In the genomic region with DNA sequence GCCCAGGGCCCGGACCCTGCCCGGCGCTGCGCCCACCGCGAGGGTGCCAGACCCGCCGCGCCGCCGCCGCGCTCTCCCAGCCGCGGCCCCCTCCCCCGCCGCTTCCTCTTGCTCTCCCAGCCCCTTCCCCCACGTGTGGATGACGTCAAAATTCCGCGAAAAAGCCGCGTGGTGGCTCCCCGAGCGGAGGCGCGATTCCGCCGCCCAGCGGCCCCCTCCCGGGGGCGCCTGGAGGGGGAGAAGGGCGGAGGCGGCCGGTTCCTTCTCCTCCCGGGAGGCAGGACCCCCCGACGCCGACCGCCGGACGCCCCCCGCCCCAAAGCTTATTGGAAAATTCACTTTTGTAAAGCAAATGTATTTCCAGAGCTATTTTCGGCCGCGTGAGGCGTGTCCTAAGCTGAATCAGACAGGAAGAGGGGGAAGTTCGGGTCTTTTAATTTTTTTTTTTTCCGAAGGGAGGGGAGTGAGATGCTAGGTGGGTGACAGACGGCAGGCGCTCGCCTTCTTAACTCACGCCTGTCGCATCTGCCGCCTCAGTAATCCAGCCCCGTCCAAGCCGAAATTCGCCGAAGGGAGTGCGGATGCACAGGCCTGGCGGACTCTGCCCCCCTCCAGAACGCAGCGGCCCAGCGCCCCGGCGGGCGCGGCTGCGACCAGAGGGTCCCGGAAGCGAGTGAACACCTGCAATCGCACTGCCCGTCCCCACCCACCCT, we compare ENCODE assay signal across 1 cellular context.
A peak's percentile ranks its signal among the peaks of the same experiment; 100 is the strongest.
TF ChIP-seq lines count a peak whose summit lies in the region.

No MANE protein-coding gene starts in this region.

TF ChIP-seq in HEK293, 187 proteins besides CTCF, POLR2A, EP300 and RAD21 (continued from another document and continues in another):
- TF ChIP-seq, protein P1, sequence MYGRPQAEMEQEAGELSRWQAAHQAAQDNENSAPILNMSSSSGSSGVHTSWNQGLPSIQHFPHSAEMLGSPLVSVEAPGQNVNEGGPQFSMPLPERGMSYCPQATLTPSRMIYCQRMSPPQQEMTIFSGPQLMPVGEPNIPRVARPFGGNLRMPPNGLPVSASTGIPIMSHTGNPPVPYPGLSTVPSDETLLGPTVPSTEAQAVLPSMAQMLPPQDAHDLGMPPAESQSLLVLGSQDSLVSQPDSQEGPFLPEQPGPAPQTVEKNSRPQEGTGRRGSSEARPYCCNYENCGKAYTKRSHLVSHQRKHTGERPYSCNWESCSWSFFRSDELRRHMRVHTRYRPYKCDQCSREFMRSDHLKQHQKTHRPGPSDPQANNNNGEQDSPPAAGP (tag by site-specific recombination; IDR thresholded peaks at IDR 0.05) = 0 out of 2 replicates have a peak, but pooled peaks have one; percentile 37
- TF ChIP-seq ZBTB11 (tag by site-specific recombination; conservative IDR thresholded peaks at IDR 0.05; ENCODE audit: low read depth) = peak; percentile 47
- TF ChIP-seq SCRT2 (tag by site-specific recombination; IDR thresholded peaks at IDR 0.05) = no peak
- peak; percentile 86 for TF ChIP-seq ZBTB21 (tag by site-specific recombination; IDR thresholded peaks at IDR 0.05)
- no peak for TF ChIP-seq HOXC10 (CRISPR knock-in tag; IDR thresholded peaks at IDR 0.05)
- no peak for TF ChIP-seq ZNF19 (tag by site-specific recombination; IDR thresholded peaks at IDR 0.05; ENCODE audit: low read depth)
- TF ChIP-seq SP7 (tag by site-specific recombination; IDR thresholded peaks at IDR 0.05) = peak; percentile 37
- TF ChIP-seq ZEB2 (tag by site-specific recombination; IDR thresholded peaks at IDR 0.05) = peak; percentile 35
- TF ChIP-seq KLF8 (tag by site-specific recombination; IDR thresholded peaks at IDR 0.05) = peak; percentile 34; the same call in 1 of the 2 replicates
- peak; percentile 70; the same call in 1 of the 2 replicates for TF ChIP-seq ZNF777 (tag by site-specific recombination; IDR thresholded peaks at IDR 0.05; ENCODE audit: borderline replicate concordance)
- no peak for TF ChIP-seq ZNF148 (tag by site-specific recombination; IDR thresholded peaks at IDR 0.05; ENCODE audit: borderline replicate concordance)
- TF ChIP-seq ZNF391 (tag by site-specific recombination; IDR thresholded peaks at IDR 0.05; ENCODE audit: borderline replicate concordance, low read depth) = 0 out of 2 replicates have a peak, but pooled peaks have one; percentile 11
- no peak for TF ChIP-seq ZNF366 (tag by site-specific recombination; conservative IDR thresholded peaks at IDR 0.05)
- peak; percentile 87 for TF ChIP-seq ZNF335 (tag by site-specific recombination; conservative IDR thresholded peaks at IDR 0.05)
- TF ChIP-seq ZNF23 (tag by site-specific recombination; IDR thresholded peaks at IDR 0.05; ENCODE audit: borderline replicate concordance) = no peak
- peak; percentile 87 for TF ChIP-seq GLIS1 (tag by site-specific recombination; IDR thresholded peaks at IDR 0.05)
- TF ChIP-seq EGR2 (tag by site-specific recombination; IDR thresholded peaks at IDR 0.05; ENCODE audit: low read depth) = peak; percentile 73
- no peak for TF ChIP-seq ZNF214 (tag by site-specific recombination; IDR thresholded peaks at IDR 0.05; ENCODE audit: borderline replicate concordance)
- TF ChIP-seq OVOL3 (tag by site-specific recombination; IDR thresholded peaks at IDR 0.05) = no peak
- no peak for TF ChIP-seq ZNF26 (tag by site-specific recombination; IDR thresholded peaks at IDR 0.05)
- peak; percentile 69; the same call in 1 of the 2 replicates for TF ChIP-seq MYNN (tag by site-specific recombination; IDR thresholded peaks at IDR 0.05; ENCODE audit: borderline replicate concordance)
- no peak for TF ChIP-seq ZNF596 (tag by site-specific recombination; IDR thresholded peaks at IDR 0.05)
- no peak for TF ChIP-seq ZNF571 (tag by site-specific recombination; IDR thresholded peaks at IDR 0.05)
- no peak for TF ChIP-seq ZSCAN16 (tag by site-specific recombination; IDR thresholded peaks at IDR 0.05)
- TF ChIP-seq ZNF510 (tag by site-specific recombination; IDR thresholded peaks at IDR 0.05; ENCODE audit: insufficient replicate concordance) = no peak
- peak; percentile 51; the same call in 1 of the 2 replicates for TF ChIP-seq ZBTB20 (tag by site-specific recombination; IDR thresholded peaks at IDR 0.05)
- TF ChIP-seq PRDM1 (tag by site-specific recombination; IDR thresholded peaks at IDR 0.05) = no peak
- TF ChIP-seq, protein P2, sequence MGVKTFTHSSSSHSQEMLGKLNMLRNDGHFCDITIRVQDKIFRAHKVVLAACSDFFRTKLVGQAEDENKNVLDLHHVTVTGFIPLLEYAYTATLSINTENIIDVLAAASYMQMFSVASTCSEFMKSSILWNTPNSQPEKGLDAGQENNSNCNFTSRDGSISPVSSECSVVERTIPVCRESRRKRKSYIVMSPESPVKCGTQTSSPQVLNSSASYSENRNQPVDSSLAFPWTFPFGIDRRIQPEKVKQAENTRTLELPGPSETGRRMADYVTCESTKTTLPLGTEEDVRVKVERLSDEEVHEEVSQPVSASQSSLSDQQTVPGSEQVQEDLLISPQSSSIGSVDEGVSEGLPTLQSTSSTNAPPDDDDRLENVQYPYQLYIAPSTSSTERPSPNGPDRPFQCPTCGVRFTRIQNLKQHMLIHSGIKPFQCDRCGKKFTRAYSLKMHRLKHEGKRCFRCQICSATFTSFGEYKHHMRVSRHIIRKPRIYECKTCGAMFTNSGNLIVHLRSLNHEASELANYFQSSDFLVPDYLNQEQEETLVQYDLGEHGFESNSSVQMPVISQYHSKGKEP (tag by site-specific recombination; IDR thresholded peaks at IDR 0.05) = no peak
- TF ChIP-seq ZBTB7A (tag by site-specific recombination; IDR thresholded peaks at IDR 0.05; ENCODE audit: low read depth) = no peak
- no peak for TF ChIP-seq ZNF239 (tag by site-specific recombination; IDR thresholded peaks at IDR 0.05)
- no peak for TF ChIP-seq TRIM28 (IDR thresholded peaks at IDR 0.05; ENCODE audit: borderline replicate concordance, low read length)
- TF ChIP-seq GLI2 (tag by site-specific recombination; IDR thresholded peaks at IDR 0.05; ENCODE audit: borderline replicate concordance, low read depth) = no peak; the same call in 1 of the 2 replicates
- TF ChIP-seq YY1 (tag by site-specific recombination; IDR thresholded peaks at IDR 0.05) = no peak
- TF ChIP-seq BCL11B (tag by site-specific recombination; IDR thresholded peaks at IDR 0.05; ENCODE audit: low read depth) = no peak
- no peak for TF ChIP-seq ZNF529 (tag by site-specific recombination; IDR thresholded peaks at IDR 0.05; ENCODE audit: insufficient replicate concordance)
- TF ChIP-seq ZNF292 (tag by site-specific recombination; IDR thresholded peaks at IDR 0.05; ENCODE audit: borderline replicate concordance, low read depth) = no peak
- TF ChIP-seq ZNF404 (tag by site-specific recombination; IDR thresholded peaks at IDR 0.05) = no peak
- TF ChIP-seq ZNF2 (tag by site-specific recombination; IDR thresholded peaks at IDR 0.05) = no peak
- no peak for TF ChIP-seq ZNF626 (tag by site-specific recombination; IDR thresholded peaks at IDR 0.05)
- peak; percentile 59 for TF ChIP-seq ZIC2 (tag by site-specific recombination; IDR thresholded peaks at IDR 0.05)
- TF ChIP-seq ZNF548 (tag by site-specific recombination; IDR thresholded peaks at IDR 0.05) = no peak
- no peak for TF ChIP-seq GLI4 (tag by site-specific recombination; IDR thresholded peaks at IDR 0.05)
- TF ChIP-seq ZNF629 (tag by site-specific recombination; IDR thresholded peaks at IDR 0.05) = peak; percentile 77
- TF ChIP-seq, protein P3, sequence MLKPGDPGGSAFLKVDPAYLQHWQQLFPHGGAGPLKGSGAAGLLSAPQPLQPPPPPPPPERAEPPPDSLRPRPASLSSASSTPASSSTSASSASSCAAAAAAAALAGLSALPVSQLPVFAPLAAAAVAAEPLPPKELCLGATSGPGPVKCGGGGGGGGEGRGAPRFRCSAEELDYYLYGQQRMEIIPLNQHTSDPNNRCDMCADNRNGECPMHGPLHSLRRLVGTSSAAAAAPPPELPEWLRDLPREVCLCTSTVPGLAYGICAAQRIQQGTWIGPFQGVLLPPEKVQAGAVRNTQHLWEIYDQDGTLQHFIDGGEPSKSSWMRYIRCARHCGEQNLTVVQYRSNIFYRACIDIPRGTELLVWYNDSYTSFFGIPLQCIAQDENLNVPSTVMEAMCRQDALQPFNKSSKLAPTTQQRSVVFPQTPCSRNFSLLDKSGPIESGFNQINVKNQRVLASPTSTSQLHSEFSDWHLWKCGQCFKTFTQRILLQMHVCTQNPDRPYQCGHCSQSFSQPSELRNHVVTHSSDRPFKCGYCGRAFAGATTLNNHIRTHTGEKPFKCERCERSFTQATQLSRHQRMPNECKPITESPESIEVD (tag by site-specific recombination; IDR thresholded peaks at IDR 0.05) = no peak
- no peak for TF ChIP-seq ZNF449 (tag by site-specific recombination; IDR thresholded peaks at IDR 0.05)
- peak; percentile 75 for TF ChIP-seq ZFHX2 (tag by site-specific recombination; conservative IDR thresholded peaks at IDR 0.05)
- TF ChIP-seq ZNF530 (tag by site-specific recombination; IDR thresholded peaks at IDR 0.05; ENCODE audit: low read depth) = no peak
- peak; percentile 50; the same call in 1 of the 2 replicates for TF ChIP-seq ZBTB17 (tag by site-specific recombination; IDR thresholded peaks at IDR 0.05)
- TF ChIP-seq ZNF785 (tag by site-specific recombination; IDR thresholded peaks at IDR 0.05) = no peak
- TF ChIP-seq ZNF121 (tag by site-specific recombination; IDR thresholded peaks at IDR 0.05) = no peak
- TF ChIP-seq, protein P4, sequence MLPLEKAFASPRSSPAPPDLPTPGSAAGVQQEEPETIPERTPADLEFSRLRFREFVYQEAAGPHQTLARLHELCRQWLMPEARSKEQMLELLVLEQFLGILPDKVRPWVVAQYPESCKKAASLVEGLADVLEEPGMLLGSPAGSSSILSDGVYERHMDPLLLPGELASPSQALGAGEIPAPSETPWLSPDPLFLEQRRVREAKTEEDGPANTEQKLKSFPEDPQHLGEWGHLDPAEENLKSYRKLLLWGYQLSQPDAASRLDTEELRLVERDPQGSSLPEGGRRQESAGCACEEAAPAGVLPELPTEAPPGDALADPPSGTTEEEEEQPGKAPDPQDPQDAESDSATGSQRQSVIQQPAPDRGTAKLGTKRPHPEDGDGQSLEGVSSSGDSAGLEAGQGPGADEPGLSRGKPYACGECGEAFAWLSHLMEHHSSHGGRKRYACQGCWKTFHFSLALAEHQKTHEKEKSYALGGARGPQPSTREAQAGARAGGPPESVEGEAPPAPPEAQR (tag by site-specific recombination; IDR thresholded peaks at IDR 0.05) = no peak
